In the genomic region with DNA sequence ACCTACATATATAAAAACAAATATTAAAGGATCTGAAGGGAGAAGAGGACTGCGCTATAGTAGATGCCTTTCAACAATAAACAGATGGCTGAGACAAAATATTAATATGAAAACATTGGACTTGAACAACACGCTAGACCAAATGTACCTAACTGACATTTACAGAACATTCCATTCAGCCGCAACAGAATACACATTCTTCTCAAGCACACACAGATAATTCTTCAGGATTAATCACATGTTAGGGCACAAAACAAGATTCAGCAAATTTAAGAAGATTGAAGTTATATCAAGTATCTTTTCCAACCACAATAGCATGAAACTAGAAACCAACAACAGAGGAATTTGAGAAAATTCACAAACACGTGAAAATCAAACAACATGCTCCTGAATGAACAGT, we compare ENCODE assay signal across 30 cellular contexts.
"Had no signal": no experiment of that assay in that cellular context is flagged by ENCODE, and none has a peak within 500 bp of the region (broad histone marks: within the 10 kb centered on the region; RNA-seq: fewer than 3 reads in every experiment).

No MANE protein-coding gene starts in this region.

- H3K27me3 ChIP-seq: adrenal gland, body of pancreas, brain microvascular endothelial cell, breast epithelium had no signal

- DNase-seq: activated B cell treated with CpG ODN at 0.5 μM for 24 hours; activated CD4-positive, alpha-beta memory T cell treated with anti-CD3 and anti-CD28 coated beads for 36 hours; activated CD4-positive, alpha-beta T cell treated with anti-CD3 and anti-CD28 coated beads for 4 hours; activated CD4-positive, alpha-beta T cell treated with anti-CD3 and anti-CD28 coated beads, Interleukin-2, amount 10 ng/mL, durations not matched to agents 24 days and 14 days; activated CD4-positive, alpha-beta T cell treated with anti-CD3 and anti-CD28 coated beads, Interleukin-2, amount 50 U/mL, for 1 hour; activated CD4-positive, alpha-beta T cell treated with anti-CD3 and anti-CD28 coated beads, Interleukin-2, amount 50 U/mL, for 4 hours; activated CD4-positive, CD25-positive, alpha-beta regulatory T cell treated with anti-CD3 and anti-CD28 coated beads, Interleukin-2, amount 50 U/mL, for 72 hours; activated CD8-positive, alpha-beta memory T cell treated with anti-CD3 and anti-CD28 coated beads, Interleukin-2, amount 50 U/mL, for 4 hours; activated CD8-positive, alpha-beta T cell treated with anti-CD3 and anti-CD28 coated beads for 36 hours; activated effector memory CD4-positive, alpha-beta T cell treated with anti-CD3 and anti-CD28 coated beads, Interleukin-2, amount 50 U/mL, for 16 hours; activated gamma-delta T cell treated with Interleukin-2 at 50 U/mL for 16 hours; activated naive CD4-positive, alpha-beta T cell; activated naive CD4-positive, alpha-beta T cell treated with anti-CD3 and anti-CD28 coated beads for 36 hours; activated naive CD4-positive, alpha-beta T cell treated with anti-CD3 and anti-CD28 coated beads, Interleukin-2, amount 50 U/mL, for 16 hours; activated naive CD8-positive, alpha-beta T cell treated with anti-CD3 and anti-CD28 coated beads for 36 hours; activated T-cell treated with anti-CD3 and anti-CD28 coated beads for 4 hours; activated T-cell treated with anti-CD3 and anti-CD28 coated beads, Interleukin-2, amount 50 U/mL, for 1 hour; activated T-cell treated with anti-CD3 and anti-CD28 coated beads, Interleukin-2, amount 50 U/mL, for 4 hours; activated T-cell treated with anti-CD3 and anti-CD28 coated beads, Interleukin-2, amount 50 U/mL, for 72 hours; adrenal gland; amniotic stem cell; aorta; body of pancreas; brain microvascular endothelial cell; central memory CD4-positive, alpha-beta T cell; T-helper 1 cell; T-helper 2 cell; T-helper 9 cell had no signal

- H3K9me3 ChIP-seq: adrenal gland, body of pancreas had no signal

- H3K36me3 ChIP-seq: adrenal gland, brain microvascular endothelial cell, breast epithelium had no signal

- H3K27ac ChIP-seq: adrenal gland, body of pancreas, brain microvascular endothelial cell, breast epithelium, VCaP had no signal

- H3K4me3 ChIP-seq: adrenal gland, body of pancreas, breast epithelium had no signal
